Comparison of ENCODE assay signal across 1 cellular context in the genomic region with DNA sequence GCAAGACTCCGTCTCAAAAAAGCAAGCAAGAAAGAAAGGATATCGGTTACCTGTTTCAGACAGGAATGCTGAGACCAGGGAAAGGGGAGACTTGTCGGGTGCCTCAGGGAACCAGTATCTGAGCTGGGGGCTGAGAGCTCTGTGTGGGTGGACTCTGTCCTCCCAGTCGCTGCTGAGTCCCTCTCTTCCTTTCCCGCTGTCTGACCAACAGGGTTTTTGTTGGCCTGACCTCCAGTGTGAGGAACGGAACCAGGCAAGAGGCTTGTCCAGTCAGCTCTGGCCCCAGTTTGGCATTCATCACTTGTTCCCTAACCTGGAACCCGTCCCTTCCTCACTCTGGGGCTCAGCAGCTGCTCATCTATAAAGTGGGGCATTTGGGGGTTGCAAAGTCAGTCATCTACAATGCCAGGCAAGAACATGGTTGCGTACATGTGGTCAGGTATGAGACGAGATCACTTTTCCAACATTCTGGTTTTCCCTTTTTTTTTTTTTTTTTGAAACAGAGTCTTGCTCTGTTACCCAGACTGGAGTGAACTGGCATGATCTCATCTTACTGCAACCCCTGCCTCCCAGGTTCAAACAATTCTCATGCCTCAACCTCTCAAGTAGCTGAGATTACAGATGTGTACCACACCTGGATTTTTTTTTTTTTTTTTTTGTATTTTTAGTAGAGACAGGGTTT.
TF ChIP-seq lines count a peak whose summit lies in the region.

No MANE protein-coding gene starts in this region.

TF ChIP-seq in HepG2, 621 proteins besides CTCF, POLR2A, EP300 and RAD21:
- TF ChIP-seq, protein P1, sequence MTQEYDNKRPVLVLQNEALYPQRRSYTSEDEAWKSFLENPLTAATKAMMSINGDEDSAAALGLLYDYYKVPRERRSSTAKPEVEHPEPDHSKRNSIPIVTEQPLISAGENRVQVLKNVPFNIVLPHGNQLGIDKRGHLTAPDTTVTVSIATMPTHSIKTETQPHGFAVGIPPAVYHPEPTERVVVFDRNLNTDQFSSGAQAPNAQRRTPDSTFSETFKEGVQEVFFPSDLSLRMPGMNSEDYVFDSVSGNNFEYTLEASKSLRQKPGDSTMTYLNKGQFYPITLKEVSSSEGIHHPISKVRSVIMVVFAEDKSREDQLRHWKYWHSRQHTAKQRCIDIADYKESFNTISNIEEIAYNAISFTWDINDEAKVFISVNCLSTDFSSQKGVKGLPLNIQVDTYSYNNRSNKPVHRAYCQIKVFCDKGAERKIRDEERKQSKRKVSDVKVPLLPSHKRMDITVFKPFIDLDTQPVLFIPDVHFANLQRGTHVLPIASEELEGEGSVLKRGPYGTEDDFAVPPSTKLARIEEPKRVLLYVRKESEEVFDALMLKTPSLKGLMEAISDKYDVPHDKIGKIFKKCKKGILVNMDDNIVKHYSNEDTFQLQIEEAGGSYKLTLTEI (CRISPR knock-in tag; conservative IDR thresholded peaks at IDR 0.05) = no peak
- 0 out of 2 replicates have a peak, but pooled peaks have one; percentile 10 for TF ChIP-seq HNF4A (CRISPR knock-in tag; IDR thresholded peaks at IDR 0.05)
- TF ChIP-seq, protein P2, sequence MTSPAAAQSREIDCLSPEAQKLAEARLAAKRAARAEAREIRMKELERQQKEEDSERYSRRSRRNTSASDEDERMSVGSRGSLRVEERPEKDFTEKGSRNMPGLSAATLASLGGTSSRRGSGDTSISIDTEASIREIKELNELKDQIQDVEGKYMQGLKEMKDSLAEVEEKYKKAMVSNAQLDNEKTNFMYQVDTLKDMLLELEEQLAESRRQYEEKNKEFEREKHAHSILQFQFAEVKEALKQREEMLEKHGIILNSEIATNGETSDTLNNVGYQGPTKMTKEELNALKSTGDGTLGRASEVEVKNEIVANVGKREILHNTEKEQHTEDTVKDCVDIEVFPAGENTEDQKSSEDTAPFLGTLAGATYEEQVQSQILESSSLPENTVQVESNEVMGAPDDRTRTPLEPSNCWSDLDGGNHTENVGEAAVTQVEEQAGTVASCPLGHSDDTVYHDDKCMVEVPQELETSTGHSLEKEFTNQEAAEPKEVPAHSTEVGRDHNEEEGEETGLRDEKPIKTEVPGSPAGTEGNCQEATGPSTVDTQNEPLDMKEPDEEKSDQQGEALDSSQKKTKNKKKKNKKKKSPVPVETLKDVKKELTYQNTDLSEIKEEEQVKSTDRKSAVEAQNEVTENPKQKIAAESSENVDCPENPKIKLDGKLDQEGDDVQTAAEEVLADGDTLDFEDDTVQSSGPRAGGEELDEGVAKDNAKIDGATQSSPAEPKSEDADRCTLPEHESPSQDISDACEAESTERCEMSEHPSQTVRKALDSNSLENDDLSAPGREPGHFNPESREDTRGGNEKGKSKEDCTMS (CRISPR knock-in tag; conservative IDR thresholded peaks at IDR 0.05) = no peak
